Comparison of ENCODE assay signal across 23 cellular contexts in the genomic region with DNA sequence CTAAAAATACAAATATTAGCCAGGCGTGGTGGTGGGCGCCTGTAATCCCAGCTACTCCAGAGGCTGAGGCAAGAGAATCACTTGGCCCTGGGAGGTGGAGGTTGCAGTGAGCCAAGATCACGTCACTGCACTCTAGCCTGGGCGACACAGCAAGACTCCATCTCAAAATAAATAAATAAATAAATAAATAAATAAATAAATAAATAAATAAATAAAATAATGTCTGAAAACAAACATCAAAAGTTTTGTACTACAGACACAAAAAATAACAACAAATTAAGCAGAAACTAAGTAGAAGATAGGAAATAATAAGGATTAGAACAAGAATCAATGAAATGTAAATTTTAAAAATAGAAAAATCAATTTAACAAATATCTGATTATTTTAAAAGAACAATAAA. TPM values are rescaled to one million over a fixed set of nuclear protein-coding genes. Genes with fewer than 3 reads are reported as not detected.
"Had no signal": no experiment of that assay in that cellular context is flagged by ENCODE, and none has a peak within 500 bp of the region (broad histone marks: within the 10 kb centered on the region; RNA-seq: fewer than 3 reads in every experiment).

No MANE protein-coding gene starts in this region.

RNA-seq across cellular contexts. Expression of gene OR4C12, which starts 8.9 kb away (rescaled TPM):
- total RNA-seq: activated B cell treated with CpG ODN at 0.5 μM for 24 hours; activated CD4-positive, alpha-beta memory T cell treated with anti-CD3 and anti-CD28 coated beads for 36 hours; activated CD4-positive, alpha-beta T cell treated with anti-CD3 and anti-CD28 coated beads, Interleukin-2, amount 10 ng/mL, durations not matched to agents 24 days and 14 days; activated CD8-positive, alpha-beta memory T cell treated with anti-CD3 and anti-CD28 coated beads for 36 hours; activated CD8-positive, alpha-beta T cell treated with anti-CD3 and anti-CD28 coated beads for 36 hours; activated naive CD4-positive, alpha-beta T cell treated with anti-CD3 and anti-CD28 coated beads for 36 hours; activated naive CD4-positive, alpha-beta T cell treated with anti-CD3 and anti-CD28 coated beads, Interleukin-2, amount 50 U/mL, for 72 hours; activated naive CD8-positive, alpha-beta T cell treated with anti-CD3 and anti-CD28 coated beads for 36 hours; activated T-cell treated with anti-CD3 and anti-CD28 coated beads, Interleukin-2, amount 50 U/mL, for 4 hours; activated T-cell treated with anti-CD3 and anti-CD28 coated beads, Interleukin-2, amount 50 U/mL, for 72 hours; activated T-helper 1 cell treated with anti-CD3 and anti-CD28 coated beads, Interleukin-12 subunit alpha, Interleukin-12 subunit beta, Interleukin-2, Interleukin-4 antibody, amounts not matched to agents 30 ng/mL and 10 ng/mL and 1 ng/mL, durations not matched to agents 14 hours and 24 hours and 36 hours; activated T-helper 17 cell treated with anti-CD3 and anti-CD28 coated beads, Interleukin-2, amount 50 U/mL, for 72 hours; adrenal gland; aorta; astrocyte; body of pancreas; breast epithelium; cardiac septum; cerebellum; T-cell; T-helper 1 cell treated with Interleukin-12 subunit alpha and Interleukin-12 subunit beta and Interleukin-4 antibody, amounts not matched to agents 30 ng/mL and 1 ng/mL, for 36 hours; T-helper 17 cell; T-helper 2 cell treated with Interferon-gamma antibody and Interleukin-4, amounts not matched to agents 100 ng/mL and 5 ng/mL, for 36 hours had no signal
- polyA plus RNA-seq: adrenal gland, aorta had no signal

RNA-seq across cellular contexts. Expression of gene OR4C13, which starts 21.2 kb away (rescaled TPM):
- total RNA-seq: activated B cell treated with CpG ODN at 0.5 μM for 24 hours; activated CD4-positive, alpha-beta memory T cell treated with anti-CD3 and anti-CD28 coated beads for 36 hours; activated CD4-positive, alpha-beta T cell treated with anti-CD3 and anti-CD28 coated beads, Interleukin-2, amount 10 ng/mL, durations not matched to agents 24 days and 14 days; activated CD8-positive, alpha-beta memory T cell treated with anti-CD3 and anti-CD28 coated beads for 36 hours; activated CD8-positive, alpha-beta T cell treated with anti-CD3 and anti-CD28 coated beads for 36 hours; activated naive CD4-positive, alpha-beta T cell treated with anti-CD3 and anti-CD28 coated beads for 36 hours; activated naive CD4-positive, alpha-beta T cell treated with anti-CD3 and anti-CD28 coated beads, Interleukin-2, amount 50 U/mL, for 72 hours; activated naive CD8-positive, alpha-beta T cell treated with anti-CD3 and anti-CD28 coated beads for 36 hours; activated T-cell treated with anti-CD3 and anti-CD28 coated beads, Interleukin-2, amount 50 U/mL, for 4 hours; activated T-cell treated with anti-CD3 and anti-CD28 coated beads, Interleukin-2, amount 50 U/mL, for 72 hours; activated T-helper 1 cell treated with anti-CD3 and anti-CD28 coated beads, Interleukin-12 subunit alpha, Interleukin-12 subunit beta, Interleukin-2, Interleukin-4 antibody, amounts not matched to agents 30 ng/mL and 10 ng/mL and 1 ng/mL, durations not matched to agents 14 hours and 24 hours and 36 hours; activated T-helper 17 cell treated with anti-CD3 and anti-CD28 coated beads, Interleukin-2, amount 50 U/mL, for 72 hours; adrenal gland; aorta; astrocyte; body of pancreas; breast epithelium; cardiac septum; cerebellum; T-cell; T-helper 1 cell treated with Interleukin-12 subunit alpha and Interleukin-12 subunit beta and Interleukin-4 antibody, amounts not matched to agents 30 ng/mL and 1 ng/mL, for 36 hours; T-helper 17 cell; T-helper 2 cell treated with Interferon-gamma antibody and Interleukin-4, amounts not matched to agents 100 ng/mL and 5 ng/mL, for 36 hours had no signal
- polyA plus RNA-seq: adrenal gland, aorta had no signal

RNA-seq across cellular contexts. Expression of gene OR4C45, which starts 59.2 kb away (rescaled TPM):
- total RNA-seq: activated B cell treated with CpG ODN at 0.5 μM for 24 hours; activated CD4-positive, alpha-beta memory T cell treated with anti-CD3 and anti-CD28 coated beads for 36 hours; activated CD4-positive, alpha-beta T cell treated with anti-CD3 and anti-CD28 coated beads, Interleukin-2, amount 10 ng/mL, durations not matched to agents 24 days and 14 days; activated CD8-positive, alpha-beta memory T cell treated with anti-CD3 and anti-CD28 coated beads for 36 hours; activated CD8-positive, alpha-beta T cell treated with anti-CD3 and anti-CD28 coated beads for 36 hours; activated naive CD4-positive, alpha-beta T cell treated with anti-CD3 and anti-CD28 coated beads for 36 hours; activated naive CD4-positive, alpha-beta T cell treated with anti-CD3 and anti-CD28 coated beads, Interleukin-2, amount 50 U/mL, for 72 hours; activated naive CD8-positive, alpha-beta T cell treated with anti-CD3 and anti-CD28 coated beads for 36 hours; activated T-cell treated with anti-CD3 and anti-CD28 coated beads, Interleukin-2, amount 50 U/mL, for 4 hours; activated T-cell treated with anti-CD3 and anti-CD28 coated beads, Interleukin-2, amount 50 U/mL, for 72 hours; activated T-helper 1 cell treated with anti-CD3 and anti-CD28 coated beads, Interleukin-12 subunit alpha, Interleukin-12 subunit beta, Interleukin-2, Interleukin-4 antibody, amounts not matched to agents 30 ng/mL and 10 ng/mL and 1 ng/mL, durations not matched to agents 14 hours and 24 hours and 36 hours; activated T-helper 17 cell treated with anti-CD3 and anti-CD28 coated beads, Interleukin-2, amount 50 U/mL, for 72 hours; adrenal gland; aorta; astrocyte; body of pancreas; breast epithelium; cardiac septum; cerebellum; T-cell; T-helper 1 cell treated with Interleukin-12 subunit alpha and Interleukin-12 subunit beta and Interleukin-4 antibody, amounts not matched to agents 30 ng/mL and 1 ng/mL, for 36 hours; T-helper 17 cell; T-helper 2 cell treated with Interferon-gamma antibody and Interleukin-4, amounts not matched to agents 100 ng/mL and 5 ng/mL, for 36 hours had no signal
- polyA plus RNA-seq: adrenal gland, aorta had no signal
